ENCODE assay signal across 1 cellular context in the genomic region with DNA sequence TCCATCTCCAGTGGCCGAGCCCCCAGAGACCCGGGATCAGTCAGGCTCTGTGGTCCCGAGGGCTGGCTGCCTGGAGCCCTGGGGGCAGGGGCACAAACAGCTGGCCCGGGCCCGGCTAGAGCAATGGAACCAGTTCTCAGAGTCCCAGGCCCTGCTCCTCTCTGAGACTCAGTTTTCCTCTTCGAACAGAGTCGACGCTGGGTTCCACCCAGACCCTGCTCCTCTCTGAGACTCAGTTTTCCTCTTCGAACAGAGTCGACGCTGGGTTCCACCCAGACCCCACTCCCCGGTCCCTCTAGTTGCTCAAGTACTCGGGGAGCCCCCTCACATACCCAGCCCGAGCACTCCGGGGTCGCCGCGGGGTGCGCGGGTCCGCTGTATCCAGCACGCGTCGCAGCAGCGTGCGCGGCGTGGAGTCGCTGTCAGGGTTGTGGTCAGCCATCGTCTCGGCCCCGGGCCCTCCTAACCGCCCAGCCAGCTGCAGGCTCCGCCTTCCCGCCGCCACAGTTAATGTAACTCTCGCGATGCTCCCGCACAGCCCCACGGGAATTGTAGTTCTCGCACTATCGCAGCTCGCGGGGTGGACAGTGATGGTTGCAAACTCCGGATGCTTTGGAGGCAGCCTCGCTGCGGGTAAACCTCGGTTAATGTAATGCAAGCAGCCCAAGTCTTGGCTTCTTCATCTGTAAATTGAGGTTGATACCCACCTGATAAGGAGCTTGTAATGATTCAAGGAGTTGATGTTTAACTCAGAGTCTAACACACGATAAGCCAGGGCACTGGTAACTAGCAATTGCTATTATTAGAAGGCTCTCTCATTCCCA.
TF ChIP-seq lines count a peak whose summit lies in the region.

No MANE protein-coding gene starts in this region.

TF ChIP-seq in HepG2, 621 proteins besides CTCF, POLR2A, EP300 and RAD21 (continued from another document and continues in another):
- TF ChIP-seq, protein P1, sequence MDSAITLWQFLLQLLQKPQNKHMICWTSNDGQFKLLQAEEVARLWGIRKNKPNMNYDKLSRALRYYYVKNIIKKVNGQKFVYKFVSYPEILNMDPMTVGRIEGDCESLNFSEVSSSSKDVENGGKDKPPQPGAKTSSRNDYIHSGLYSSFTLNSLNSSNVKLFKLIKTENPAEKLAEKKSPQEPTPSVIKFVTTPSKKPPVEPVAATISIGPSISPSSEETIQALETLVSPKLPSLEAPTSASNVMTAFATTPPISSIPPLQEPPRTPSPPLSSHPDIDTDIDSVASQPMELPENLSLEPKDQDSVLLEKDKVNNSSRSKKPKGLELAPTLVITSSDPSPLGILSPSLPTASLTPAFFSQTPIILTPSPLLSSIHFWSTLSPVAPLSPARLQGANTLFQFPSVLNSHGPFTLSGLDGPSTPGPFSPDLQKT (CRISPR knock-in tag; IDR thresholded peaks at IDR 0.05; ENCODE audit: borderline replicate concordance), result no peak
- TF ChIP-seq KMT2B (CRISPR knock-in tag; IDR thresholded peaks at IDR 0.05) (peak; percentile 89), PHF21A (CRISPR knock-in tag; IDR thresholded peaks at IDR 0.05) (0 out of 2 replicates have a peak, but pooled peaks have one; percentile 25), ZNF441 (CRISPR knock-in tag; IDR thresholded peaks at IDR 0.05; ENCODE audit: borderline replicate concordance) (peak; percentile 90), CCAR2 (optimal IDR thresholded peaks at IDR 0.05; ENCODE audit: low read depth, low read length) (no peak), ZNF33B (CRISPR knock-in tag; IDR thresholded peaks at IDR 0.05) (peak; percentile 78), ZNF720 (CRISPR knock-in tag; IDR thresholded peaks at IDR 0.05) (no peak), KDM2A (CRISPR knock-in tag; IDR thresholded peaks at IDR 0.05; ENCODE audit: borderline replicate concordance, low read depth) (peak; percentile 91), BHLHE40 (IDR thresholded peaks at IDR 0.05; ENCODE audit: low read length) (peak; percentile 7; the same call in 1 of the 2 replicates), GATA4 (IDR thresholded peaks at IDR 0.05; ENCODE audit: borderline replicate concordance, low read depth) (0 out of 2 replicates have a peak, but pooled peaks have one; percentile 59), PHB2 (IDR thresholded peaks at IDR 0.05; ENCODE audit: partially characterized antibody) (no peak), FOXP1 (IDR thresholded peaks at IDR 0.05) (no peak), FOXP1 (CRISPR knock-in tag; IDR thresholded peaks at IDR 0.05) (no peak), ZFP1 (CRISPR knock-in tag; IDR thresholded peaks at IDR 0.05) (peak; percentile 27; the same call in 1 of the 2 replicates), ZNF839 (CRISPR knock-in tag; IDR thresholded peaks at IDR 0.05; ENCODE audit: borderline replicate concordance) (peak; percentile 93), ZNF101 (CRISPR knock-in tag; IDR thresholded peaks at IDR 0.05; ENCODE audit: borderline replicate concordance, low read depth) (no peak), ZNF496 (CRISPR knock-in tag; IDR thresholded peaks at IDR 0.05; ENCODE audit: insufficient replicate concordance) (no peak), ISX (CRISPR knock-in tag; conservative IDR thresholded peaks at IDR 0.05) (no peak; the same call in 1 of the 2 replicates), ZNF180 (CRISPR knock-in tag; IDR thresholded peaks at IDR 0.05; ENCODE audit: borderline replicate concordance, low read depth) (0 out of 2 replicates have a peak, but pooled peaks have one; percentile 86), ZNF382 (CRISPR knock-in tag; IDR thresholded peaks at IDR 0.05; ENCODE audit: borderline replicate concordance) (no peak), NFIC (IDR thresholded peaks at IDR 0.05; ENCODE audit: low read length) (no peak; the same call in 1 of the 2 replicates), TARDBP (CRISPR knock-in tag; IDR thresholded peaks at IDR 0.05) (peak; percentile 94), MAFK (conservative IDR thresholded peaks at IDR 0.05 in 1 of 2, IDR thresholded peaks at IDR 0.05 in 1 of 2; ENCODE audit: low read length in 2 of 2) (no peak), SETDB1 (CRISPR knock-in tag; IDR thresholded peaks at IDR 0.05; ENCODE audit: borderline replicate concordance) (no peak), CHD4 (IDR thresholded peaks at IDR 0.05; ENCODE audit: borderline replicate concordance, low read length) (no peak), ZNF326 (CRISPR knock-in tag; IDR thresholded peaks at IDR 0.05; ENCODE audit: borderline replicate concordance) (no peak), ATF1 (CRISPR knock-in tag; IDR thresholded peaks at IDR 0.05) (no peak), ZSCAN31 (CRISPR knock-in tag; IDR thresholded peaks at IDR 0.05; ENCODE audit: low read depth) (peak; percentile 81)
- TF ChIP-seq, protein P2, sequence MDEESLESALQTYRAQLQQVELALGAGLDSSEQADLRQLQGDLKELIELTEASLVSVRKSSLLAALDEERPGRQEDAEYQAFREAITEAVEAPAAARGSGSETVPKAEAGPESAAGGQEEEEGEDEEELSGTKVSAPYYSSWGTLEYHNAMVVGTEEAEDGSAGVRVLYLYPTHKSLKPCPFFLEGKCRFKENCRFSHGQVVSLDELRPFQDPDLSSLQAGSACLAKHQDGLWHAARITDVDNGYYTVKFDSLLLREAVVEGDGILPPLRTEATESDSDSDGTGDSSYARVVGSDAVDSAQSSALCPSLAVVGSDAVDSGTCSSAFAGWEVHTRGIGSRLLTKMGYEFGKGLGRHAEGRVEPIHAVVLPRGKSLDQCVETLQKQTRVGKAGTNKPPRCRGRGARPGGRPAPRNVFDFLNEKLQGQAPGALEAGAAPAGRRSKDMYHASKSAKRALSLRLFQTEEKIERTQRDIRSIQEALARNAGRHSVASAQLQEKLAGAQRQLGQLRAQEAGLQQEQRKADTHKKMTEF (CRISPR knock-in tag; IDR thresholded peaks at IDR 0.05), result peak; percentile 97
- TF ChIP-seq, protein P3, sequence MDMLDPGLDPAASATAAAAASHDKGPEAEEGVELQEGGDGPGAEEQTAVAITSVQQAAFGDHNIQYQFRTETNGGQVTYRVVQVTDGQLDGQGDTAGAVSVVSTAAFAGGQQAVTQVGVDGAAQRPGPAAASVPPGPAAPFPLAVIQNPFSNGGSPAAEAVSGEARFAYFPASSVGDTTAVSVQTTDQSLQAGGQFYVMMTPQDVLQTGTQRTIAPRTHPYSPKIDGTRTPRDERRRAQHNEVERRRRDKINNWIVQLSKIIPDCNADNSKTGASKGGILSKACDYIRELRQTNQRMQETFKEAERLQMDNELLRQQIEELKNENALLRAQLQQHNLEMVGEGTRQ (IDR thresholded peaks at IDR 0.05; ENCODE audit: low read depth, low read length), result no peak
- TF ChIP-seq, protein P3 (CRISPR knock-in tag; IDR thresholded peaks at IDR 0.05; ENCODE audit: borderline replicate concordance), result no peak
- TF ChIP-seq, protein P4, sequence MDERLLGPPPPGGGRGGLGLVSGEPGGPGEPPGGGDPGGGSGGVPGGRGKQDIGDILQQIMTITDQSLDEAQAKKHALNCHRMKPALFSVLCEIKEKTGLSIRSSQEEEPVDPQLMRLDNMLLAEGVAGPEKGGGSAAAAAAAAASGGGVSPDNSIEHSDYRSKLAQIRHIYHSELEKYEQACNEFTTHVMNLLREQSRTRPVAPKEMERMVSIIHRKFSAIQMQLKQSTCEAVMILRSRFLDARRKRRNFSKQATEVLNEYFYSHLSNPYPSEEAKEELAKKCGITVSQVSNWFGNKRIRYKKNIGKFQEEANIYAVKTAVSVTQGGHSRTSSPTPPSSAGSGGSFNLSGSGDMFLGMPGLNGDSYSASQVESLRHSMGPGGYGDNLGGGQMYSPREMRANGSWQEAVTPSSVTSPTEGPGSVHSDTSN (CRISPR knock-in tag; IDR thresholded peaks at IDR 0.05), result no peak
- TF ChIP-seq, protein P5, sequence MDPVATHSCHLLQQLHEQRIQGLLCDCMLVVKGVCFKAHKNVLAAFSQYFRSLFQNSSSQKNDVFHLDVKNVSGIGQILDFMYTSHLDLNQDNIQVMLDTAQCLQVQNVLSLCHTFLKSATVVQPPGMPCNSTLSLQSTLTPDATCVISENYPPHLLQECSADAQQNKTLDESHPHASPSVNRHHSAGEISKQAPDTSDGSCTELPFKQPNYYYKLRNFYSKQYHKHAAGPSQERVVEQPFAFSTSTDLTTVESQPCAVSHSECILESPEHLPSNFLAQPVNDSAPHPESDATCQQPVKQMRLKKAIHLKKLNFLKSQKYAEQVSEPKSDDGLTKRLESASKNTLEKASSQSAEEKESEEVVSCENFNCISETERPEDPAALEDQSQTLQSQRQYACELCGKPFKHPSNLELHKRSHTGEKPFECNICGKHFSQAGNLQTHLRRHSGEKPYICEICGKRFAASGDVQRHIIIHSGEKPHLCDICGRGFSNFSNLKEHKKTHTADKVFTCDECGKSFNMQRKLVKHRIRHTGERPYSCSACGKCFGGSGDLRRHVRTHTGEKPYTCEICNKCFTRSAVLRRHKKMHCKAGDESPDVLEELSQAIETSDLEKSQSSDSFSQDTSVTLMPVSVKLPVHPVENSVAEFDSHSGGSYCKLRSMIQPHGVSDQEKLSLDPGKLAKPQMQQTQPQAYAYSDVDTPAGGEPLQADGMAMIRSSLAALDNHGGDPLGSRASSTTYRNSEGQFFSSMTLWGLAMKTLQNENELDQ (CRISPR knock-in tag; IDR thresholded peaks at IDR 0.05; ENCODE audit: borderline replicate concordance), result no peak; the same call in 1 of the 2 replicates
- TF ChIP-seq, protein P6, sequence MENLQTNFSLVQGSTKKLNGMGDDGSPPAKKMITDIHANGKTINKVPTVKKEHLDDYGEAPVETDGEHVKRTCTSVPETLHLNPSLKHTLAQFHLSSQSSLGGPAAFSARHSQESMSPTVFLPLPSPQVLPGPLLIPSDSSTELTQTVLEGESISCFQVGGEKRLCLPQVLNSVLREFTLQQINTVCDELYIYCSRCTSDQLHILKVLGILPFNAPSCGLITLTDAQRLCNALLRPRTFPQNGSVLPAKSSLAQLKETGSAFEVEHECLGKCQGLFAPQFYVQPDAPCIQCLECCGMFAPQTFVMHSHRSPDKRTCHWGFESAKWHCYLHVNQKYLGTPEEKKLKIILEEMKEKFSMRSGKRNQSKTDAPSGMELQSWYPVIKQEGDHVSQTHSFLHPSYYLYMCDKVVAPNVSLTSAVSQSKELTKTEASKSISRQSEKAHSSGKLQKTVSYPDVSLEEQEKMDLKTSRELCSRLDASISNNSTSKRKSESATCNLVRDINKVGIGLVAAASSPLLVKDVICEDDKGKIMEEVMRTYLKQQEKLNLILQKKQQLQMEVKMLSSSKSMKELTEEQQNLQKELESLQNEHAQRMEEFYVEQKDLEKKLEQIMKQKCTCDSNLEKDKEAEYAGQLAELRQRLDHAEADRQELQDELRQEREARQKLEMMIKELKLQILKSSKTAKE (CRISPR knock-in tag; IDR thresholded peaks at IDR 0.05; ENCODE audit: borderline replicate concordance), result peak; percentile 27; the same call in 1 of the 2 replicates
- TF ChIP-seq, protein P7, sequence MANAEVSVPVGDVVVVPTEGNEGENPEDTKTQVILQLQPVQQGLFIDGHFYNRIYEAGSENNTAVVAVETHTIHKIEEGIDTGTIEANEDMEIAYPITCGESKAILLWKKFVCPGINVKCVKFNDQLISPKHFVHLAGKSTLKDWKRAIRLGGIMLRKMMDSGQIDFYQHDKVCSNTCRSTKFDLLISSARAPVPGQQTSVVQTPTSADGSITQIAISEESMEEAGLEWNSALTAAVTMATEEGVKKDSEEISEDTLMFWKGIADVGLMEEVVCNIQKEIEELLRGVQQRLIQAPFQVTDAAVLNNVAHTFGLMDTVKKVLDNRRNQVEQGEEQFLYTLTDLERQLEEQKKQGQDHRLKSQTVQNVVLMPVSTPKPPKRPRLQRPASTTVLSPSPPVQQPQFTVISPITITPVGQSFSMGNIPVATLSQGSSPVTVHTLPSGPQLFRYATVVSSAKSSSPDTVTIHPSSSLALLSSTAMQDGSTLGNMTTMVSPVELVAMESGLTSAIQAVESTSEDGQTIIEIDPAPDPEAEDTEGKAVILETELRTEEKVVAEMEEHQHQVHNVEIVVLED (CRISPR knock-in tag; IDR thresholded peaks at IDR 0.05; ENCODE audit: borderline replicate concordance), result peak; percentile 81
- TF ChIP-seq, protein P8, sequence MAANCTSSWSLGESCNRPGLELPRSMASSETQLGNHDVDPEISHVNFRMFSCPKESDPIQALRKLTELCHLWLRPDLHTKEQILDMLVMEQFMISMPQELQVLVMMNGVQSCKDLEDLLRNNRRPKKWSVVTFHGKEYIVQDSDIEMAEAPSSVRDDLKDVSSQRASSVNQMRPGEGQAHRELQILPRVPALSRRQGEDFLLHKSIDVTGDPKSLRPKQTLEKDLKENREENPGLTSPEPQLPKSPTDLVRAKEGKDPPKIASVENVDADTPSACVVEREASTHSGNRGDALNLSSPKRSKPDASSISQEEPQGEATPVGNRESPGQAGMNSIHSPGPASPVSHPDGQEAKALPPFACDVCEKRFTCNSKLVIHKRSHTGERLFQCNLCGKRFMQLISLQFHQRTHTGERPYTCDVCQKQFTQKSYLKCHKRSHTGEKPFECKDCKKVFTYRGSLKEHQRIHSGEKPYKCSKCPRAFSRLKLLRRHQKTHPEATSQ (CRISPR knock-in tag; IDR thresholded peaks at IDR 0.05; ENCODE audit: borderline replicate concordance), result 0 out of 2 replicates have a peak, but pooled peaks have one; percentile 53
- TF ChIP-seq, protein P9, sequence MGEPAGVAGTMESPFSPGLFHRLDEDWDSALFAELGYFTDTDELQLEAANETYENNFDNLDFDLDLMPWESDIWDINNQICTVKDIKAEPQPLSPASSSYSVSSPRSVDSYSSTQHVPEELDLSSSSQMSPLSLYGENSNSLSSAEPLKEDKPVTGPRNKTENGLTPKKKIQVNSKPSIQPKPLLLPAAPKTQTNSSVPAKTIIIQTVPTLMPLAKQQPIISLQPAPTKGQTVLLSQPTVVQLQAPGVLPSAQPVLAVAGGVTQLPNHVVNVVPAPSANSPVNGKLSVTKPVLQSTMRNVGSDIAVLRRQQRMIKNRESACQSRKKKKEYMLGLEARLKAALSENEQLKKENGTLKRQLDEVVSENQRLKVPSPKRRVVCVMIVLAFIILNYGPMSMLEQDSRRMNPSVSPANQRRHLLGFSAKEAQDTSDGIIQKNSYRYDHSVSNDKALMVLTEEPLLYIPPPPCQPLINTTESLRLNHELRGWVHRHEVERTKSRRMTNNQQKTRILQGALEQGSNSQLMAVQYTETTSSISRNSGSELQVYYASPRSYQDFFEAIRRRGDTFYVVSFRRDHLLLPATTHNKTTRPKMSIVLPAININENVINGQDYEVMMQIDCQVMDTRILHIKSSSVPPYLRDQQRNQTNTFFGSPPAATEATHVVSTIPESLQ (CRISPR knock-in tag; conservative IDR thresholded peaks at IDR 0.05), result 0 out of 2 replicates have a peak, but pooled peaks have one; percentile 56
